10 cellular contexts compared by ENCODE assay signal in the genomic region with DNA sequence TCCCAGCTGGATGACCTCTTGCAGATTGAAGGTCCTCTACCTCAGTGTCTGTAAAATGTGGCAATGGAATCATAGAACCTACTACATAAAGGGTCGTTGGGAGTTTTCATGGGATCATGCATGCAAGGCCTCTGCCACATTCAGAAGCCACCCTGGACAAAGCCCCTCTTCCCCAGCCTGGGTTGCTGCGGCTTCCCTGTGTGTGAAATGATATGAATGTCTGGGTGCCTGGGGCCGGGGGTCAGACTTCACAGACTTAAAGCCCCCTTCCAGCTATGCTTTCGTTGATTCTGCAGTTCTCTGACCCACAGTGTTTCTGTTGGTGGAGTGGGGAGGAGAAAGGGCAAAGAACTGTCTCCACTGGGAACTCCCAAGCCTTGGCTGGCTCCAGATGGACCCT.
"Had no signal": no experiment of that assay in that cellular context is flagged by ENCODE, and none has a peak within 500 bp of the region (broad histone marks: within the 10 kb centered on the region; RNA-seq: fewer than 3 reads in every experiment).

No MANE protein-coding gene starts in this region.

- H3K9me3 Mint-ChIP-seq: activated naive CD4-positive, alpha-beta T cell treated with anti-CD3 and anti-CD28 coated beads for 36 hours; central memory CD8-positive, alpha-beta T cell; naive B cell; neural progenitor cell; stimulated activated naive CD8-positive, alpha-beta T cell treated with anti-CD3 and anti-CD28 coated beads, Interleukin-15, amount 100 ng/mL, for 72 hours; type B pancreatic cell had no signal

- H3K4me3 Mint-ChIP-seq: activated naive CD4-positive, alpha-beta T cell treated with anti-CD3 and anti-CD28 coated beads for 36 hours; central memory CD8-positive, alpha-beta T cell; neural progenitor cell; stimulated activated naive CD8-positive, alpha-beta T cell treated with anti-CD3 and anti-CD28 coated beads, Interleukin-15, amount 100 ng/mL, for 72 hours; type B pancreatic cell had no signal

- DNase-seq: brain microvascular endothelial cell, naive B cell had no signal

- H3K4me1 Mint-ChIP-seq: central memory CD8-positive, alpha-beta T cell; stimulated activated naive CD8-positive, alpha-beta T cell treated with anti-CD3 and anti-CD28 coated beads, Interleukin-15, amount 100 ng/mL, for 72 hours had no signal

- H3K27ac Mint-ChIP-seq: activated naive CD4-positive, alpha-beta T cell treated with anti-CD3 and anti-CD28 coated beads for 36 hours; neural progenitor cell; stimulated activated naive CD8-positive, alpha-beta T cell treated with anti-CD3 and anti-CD28 coated beads, Interleukin-15, amount 100 ng/mL, for 72 hours; type B pancreatic cell had no signal

- H3K27ac ChIP-seq: brain microvascular endothelial cell, neural progenitor cell, prostate gland, testis had no signal

- H3K4me1 ChIP-seq: neural progenitor cell, prostate gland, testis had no signal

- H3K36me3 Mint-ChIP-seq: naive B cell, neural progenitor cell had no signal

- H2AFZ ChIP-seq: neural progenitor cell had no signal

- H3K27me3 ChIP-seq: testis had no signal

- H3K9ac ChIP-seq: neural progenitor cell had no signal

- H3K36me3 ChIP-seq: brain microvascular endothelial cell, neural progenitor cell, prostate gland had no signal

- H3K9me3 ChIP-seq: mucosa of descending colon, prostate gland, testis had no signal

- H3K4me3 ChIP-seq: mucosa of descending colon, prostate gland had no signal
